ENCODE assay signal across 7 cellular contexts in the genomic region with DNA sequence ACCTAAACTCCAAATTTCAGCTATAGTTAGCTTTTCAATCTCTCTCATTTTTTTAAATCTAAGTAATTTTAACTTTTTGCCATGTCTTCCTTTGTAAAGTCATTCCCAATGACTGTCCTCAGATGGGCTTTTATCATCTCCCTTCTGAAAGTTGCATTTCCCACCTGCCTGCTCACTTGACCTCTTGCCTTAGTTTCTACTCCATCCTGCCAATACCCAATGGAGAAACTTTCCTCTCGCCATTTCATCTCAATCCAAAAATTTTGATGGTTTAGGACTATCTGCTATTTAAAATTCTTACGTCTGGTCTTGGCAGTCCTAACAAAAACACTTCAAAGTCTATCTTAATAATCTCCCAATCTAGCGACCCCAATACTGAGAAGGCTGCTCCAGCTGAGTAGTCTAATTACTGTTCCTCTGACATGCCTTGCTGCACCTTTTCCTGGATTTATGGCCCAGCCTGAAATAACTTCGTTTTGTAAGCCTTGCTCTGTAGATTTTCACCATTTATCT.
"Had no signal": no experiment of that assay in that cellular context is flagged by ENCODE, and none has a peak within 500 bp of the region (broad histone marks: within the 10 kb centered on the region; RNA-seq: fewer than 3 reads in every experiment).

No MANE protein-coding gene starts in this region.

- H2AFZ ChIP-seq: GM23248 had no signal

- H3K9ac ChIP-seq: GM23248, KMS-11 had no signal

- H3K4me1 Mint-ChIP-seq: IgD-negative memory B cell had no signal

- DNase-seq: GM23248, H7, HCEC 1CT, KBM-7 had no signal

- H3K4me2 ChIP-seq: KMS-11 had no signal

- FAIRE-seq: HTR-8/SVneo had no signal

- H3K36me3 Mint-ChIP-seq: IgD-negative memory B cell had no signal

- H3K4me3 Mint-ChIP-seq: IgD-negative memory B cell had no signal

- H3K27ac ChIP-seq: GM23248, KMS-11 had no signal

- H3K27me3 Mint-ChIP-seq: IgD-negative memory B cell had no signal

- H3K4me3 ChIP-seq: GM23248 had no signal
